Comparison of ENCODE assay signal across 1 cellular context in genomic region chr5:154759868-154760267, GRCh38.
TF ChIP-seq lines count a peak whose summit lies in the region.

No MANE protein-coding gene starts in this region.

TF ChIP-seq in GM12878, 131 proteins besides CTCF, POLR2A, EP300 and RAD21:
- TF ChIP-seq HDGF (IDR thresholded peaks at IDR 0.05), result 0 out of 2 replicates have a peak, but pooled peaks have one; percentile 50
